Comparison of ENCODE assay signal across 14 cellular contexts in genomic region chr17:78541488-78542237, GRCh38. TPM values are rescaled to one million over a fixed set of nuclear protein-coding genes. Genes with fewer than 3 reads are reported as not detected.
DNase-seq lines count a peak whose midpoint lies in the region; ATAC-seq and TF ChIP-seq lines count a peak whose summit lies in the region.
"Had no signal": no experiment of that assay in that cellular context is flagged by ENCODE, and none has a peak within 500 bp of the region (broad histone marks: within the 10 kb centered on the region; RNA-seq: fewer than 3 reads in every experiment).

No MANE protein-coding gene starts in this region.

- peaks cover 8% of the 10 kb centered on the region for H3K4me1 Mint-ChIP-seq in chondrocyte (ENCODE audit: low read depth)

- H3K4me3 ChIP-seq in sigmoid colon (no peak overlapping the region), HAP-1 (no peak overlapping the region), right atrium auricular region (no peak overlapping the region)
- H3K4me3 ChIP-seq: colonic mucosa, heart right ventricle, lung had no signal

- TF ChIP-seq POLR2A in sigmoid colon (IDR thresholded peaks at IDR 0.05) = no peak

- H3K27me3 Mint-ChIP-seq in chondrocyte (ENCODE audit: low read depth) = no peaks in the 10 kb centered on the region

- no peak overlapping the region for H3K4me3 Mint-ChIP-seq in chondrocyte (ENCODE audit: unreplicated experiment)

- peak; percentile 16 for DNase-seq in NOMO-1 treated with DMSO at 0.1 percent for 48 hours (lab: John Stamatoyannopoulos, UW; ENCODE audit: unreplicated experiment)
- DNase-seq in NOMO-1 treated with dmso at 0.1 percent for 144 hours (lab: John Stamatoyannopoulos, UW; ENCODE audit: unreplicated experiment) = no peak
- DNase-seq in M059J (ENCODE audit: low read depth) = peak; percentile 68
- peak; percentile 28 for DNase-seq in chondrocyte (ENCODE audit: low spot score)
- DNase-seq in sigmoid colon = peak; percentile 62
- no peak for DNase-seq in HAP-1 (ENCODE audit: low spot score in 2 of 2)
- no peak for DNase-seq in right atrium auricular region (ENCODE audit: low spot score)
- DNase-seq: colonic mucosa; heart right ventricle; IMR-90; stimulated activated CD4-positive, alpha-beta T cell treated with anti-CD3 and anti-CD28 coated beads, Interleukin-4, amount 100 ng/mL, for 1 hour had no signal

- intact Hi-C loops in sigmoid colon (cut with DNase I) = no loop called here

- in situ Hi-C loops in HAP-1 (cut with MboI; ENCODE audit: low sequenced_read_pairs) = no loop called here

- H3K9me3 ChIP-seq in sigmoid colon = no peaks in the 10 kb centered on the region
- no peaks in the 10 kb centered on the region for H3K9me3 ChIP-seq in HAP-1
- H3K9me3 ChIP-seq in right atrium auricular region = peaks cover 0 to 4% of the 10 kb centered on the region in 2 donors
- H3K9me3 ChIP-seq: colonic mucosa had no signal

- no peak for TF ChIP-seq EP300 in sigmoid colon (IDR thresholded peaks at IDR 0.05)

- ATAC-seq in GM18873 (IDR thresholded peaks at IDR 0.05; ENCODE audit: low FRiP score, unreplicated experiment) = no peak
- ATAC-seq: activated naive CD4-positive, alpha-beta T cell treated with anti-CD3 and anti-CD28 coated beads, Interleukin-2, amount 50 U/mL, for 72 hours had no signal

- H3K9me3 Mint-ChIP-seq in chondrocyte (ENCODE audit: low read depth) = peaks cover 2% of the 10 kb centered on the region
- H3K9me3 Mint-ChIP-seq: activated naive CD4-positive, alpha-beta T cell treated with anti-CD3 and anti-CD28 coated beads, Interleukin-2, amount 50 U/mL, for 72 hours had no signal

- H3K27ac Mint-ChIP-seq in chondrocyte (ENCODE audit: unreplicated experiment) = peak overlapping the region; percentile 68
- H3K27ac Mint-ChIP-seq: activated naive CD4-positive, alpha-beta T cell treated with anti-CD3 and anti-CD28 coated beads, Interleukin-2, amount 50 U/mL, for 72 hours had no signal

- H3K4me1 ChIP-seq in sigmoid colon = no peaks in the 10 kb centered on the region
- H3K4me1 ChIP-seq in HAP-1 = no peaks in the 10 kb centered on the region
- H3K4me1 ChIP-seq in right atrium auricular region = no peaks in the 10 kb centered on the region
- H3K4me1 ChIP-seq: colonic mucosa had no signal

- H3K27ac ChIP-seq in sigmoid colon (no peak overlapping the region), right atrium auricular region (no peak overlapping the region)
- H3K27ac ChIP-seq: colonic mucosa had no signal

- H3K27me3 ChIP-seq in sigmoid colon (no peaks in the 10 kb centered on the region), HAP-1 (ENCODE audit: low read depth) (no peaks in the 10 kb centered on the region), right atrium auricular region (no peaks in the 10 kb centered on the region)
- H3K27me3 ChIP-seq: colonic mucosa, heart right ventricle had no signal

- TF ChIP-seq CTCF in chondrocyte (IDR thresholded peaks at IDR 0.05) = no peak
- TF ChIP-seq CTCF in sigmoid colon (IDR thresholded peaks at IDR 0.05) = no peak
- TF ChIP-seq CTCF in right atrium auricular region (IDR thresholded peaks at IDR 0.05) = no peak

- H3K36me3 ChIP-seq in sigmoid colon (no peaks in the 10 kb centered on the region), HAP-1 (replicated peaks) (no peaks in the 10 kb centered on the region), right atrium auricular region (no peaks in the 10 kb centered on the region)
- H3K36me3 ChIP-seq: colonic mucosa, heart right ventricle had no signal

- WGBS in sigmoid colon, 2 donors = 58 to 76% methylated on average over 8 of the region's 8 CpGs

- H3K36me3 Mint-ChIP-seq in chondrocyte (ENCODE audit: low read depth) = no peaks in the 10 kb centered on the region
- H3K36me3 Mint-ChIP-seq: activated naive CD4-positive, alpha-beta T cell treated with anti-CD3 and anti-CD28 coated beads, Interleukin-2, amount 50 U/mL, for 72 hours had no signal

RNA-seq across cellular contexts. Expression of gene DNAH17, which starts 35.5 kb away (rescaled TPM):
- 0.05 TPM in 1 of 2 replicates, not detected in the other for total RNA-seq in M059J (2014; rRNA removed; shearing (Covaris generic))
- total RNA-seq in chondrocyte (0.26 to 0.42 TPM (median 0.34 TPM) in 3 replicates), sigmoid colon (under 1 TPM in 3 of 4 donors, not detected in 1; 0.16 to 0.68 (median 0.36) TPM), right atrium auricular region (under 1 TPM in 1 of 2 donors, not detected in 1; 0.04 TPM)
- under 1 TPM in 1 of 3 donors, not detected in 2; 0.07 TPM for polyA plus RNA-seq in sigmoid colon
- total RNA-seq: IMR-90 had no signal
- polyA plus RNA-seq: IMR-90 had no signal

Comparison
In these comparisons a context has a peak if more than half of its experiments do, and no peak if none do; other contexts are left out.
1. DNase-seq: peak in NOMO-1 treated with DMSO at 0.1 percent for 48 hours (single experiment), M059J (single experiment), chondrocyte (single experiment) and sigmoid colon (single experiment); none in NOMO-1 treated with dmso at 0.1 percent for 144 hours (single experiment), HAP-1 (0 of 2) and right atrium auricular region (single experiment).